Comparison of ENCODE assay signal across 19 cellular contexts in genomic region chr17:56309897-56310296, GRCh38.
DNase-seq lines count a peak whose midpoint lies in the region; ATAC-seq, FAIRE-seq and TF ChIP-seq lines count a peak whose summit lies in the region.
"Had no signal": no experiment of that assay in that cellular context is flagged by ENCODE, and none has a peak within 500 bp of the region (broad histone marks: within the 10 kb centered on the region; RNA-seq: fewer than 3 reads in every experiment).

No MANE protein-coding gene starts in this region.

- H3K9ac ChIP-seq in DND-41 (ENCODE audit: low read depth, low read length) (no peak overlapping the region), astrocyte (ENCODE audit: low read length) (no peak overlapping the region)

- H4K20me1 ChIP-seq in DND-41 (ENCODE audit: insufficient read depth, low read length), result no peaks in the 10 kb centered on the region
- H4K20me1 ChIP-seq in astrocyte (ENCODE audit: insufficient read depth, low read length), result no peaks in the 10 kb centered on the region

- H3K4me1 ChIP-seq in DND-41 (ENCODE audit: insufficient read depth, low read length) (peaks cover 45% of the 10 kb centered on the region), astrocyte (ENCODE audit: insufficient read depth, low read length) (no peaks in the 10 kb centered on the region)

- no peak overlapping the region for H3K4me2 ChIP-seq in DND-41 (ENCODE audit: insufficient read depth, low read length)
- H3K4me2 ChIP-seq in astrocyte (ENCODE audit: low read length), result no peak overlapping the region
- H3K4me2 ChIP-seq: PC-9 had no signal

- H3K4me3 ChIP-seq in DND-41 (ENCODE audit: low read depth in 1 of 2, low read length in 2 of 2) (no peak overlapping the region), astrocyte (ENCODE audit: insufficient read depth, low read depth, low read length) (no peak overlapping the region), fibroblast of villous mesenchyme (ENCODE audit: low read depth, low read length) (no peak overlapping the region)
- H3K4me3 ChIP-seq: PC-9 had no signal

- TF ChIP-seq CTCF in DND-41 (IDR thresholded peaks at IDR 0.05; ENCODE audit: borderline replicate concordance, extremely low read depth, low read length, poor library complexity, severe bottlenecking), result no peak
- TF ChIP-seq CTCF in astrocyte (IDR thresholded peaks at IDR 0.05; ENCODE audit: insufficient read depth, low read depth, low read length), result no peak
- no peak for TF ChIP-seq CTCF in fibroblast of villous mesenchyme (IDR thresholded peaks at IDR 0.05; ENCODE audit: insufficient read depth, low read depth, low read length)

- H3K36me3 ChIP-seq in DND-41 (ENCODE audit: insufficient read depth, low read length) (no peaks in the 10 kb centered on the region), astrocyte (ENCODE audit: insufficient read depth, low read length) (no peaks in the 10 kb centered on the region)

- peaks cover under 1% of the 10 kb centered on the region for H3K4me1 Mint-ChIP-seq in astrocyte (ENCODE audit: low read depth, unreplicated experiment)
- no peaks in the 10 kb centered on the region for H3K4me1 Mint-ChIP-seq in effector memory CD8-positive, alpha-beta T cell (ENCODE audit: low read depth in 2 of 2)
- H3K4me1 Mint-ChIP-seq: T-cell had no signal

- H2AFZ ChIP-seq in DND-41 (ENCODE audit: low read depth, low read length) (no peak overlapping the region), astrocyte (ENCODE audit: low read depth, low read length) (no peak overlapping the region)
- H2AFZ ChIP-seq: PC-9 had no signal

- H3K79me2 ChIP-seq in DND-41 (ENCODE audit: insufficient read depth, low read length) (no peaks in the 10 kb centered on the region), astrocyte (ENCODE audit: insufficient read depth, low read length) (no peaks in the 10 kb centered on the region)

- no peaks in the 10 kb centered on the region for H3K27me3 Mint-ChIP-seq in astrocyte (ENCODE audit: low read depth, unreplicated experiment)
- H3K27me3 Mint-ChIP-seq in effector memory CD8-positive, alpha-beta T cell, result peaks cover 7 to 15% of the 10 kb centered on the region in 2 donors

- no peak overlapping the region for H3K4me3 Mint-ChIP-seq in astrocyte (ENCODE audit: unreplicated experiment)
- H3K4me3 Mint-ChIP-seq in effector memory CD8-positive, alpha-beta T cell, result no peak overlapping the region
- H3K4me3 Mint-ChIP-seq: T-cell had no signal

- H3K27ac ChIP-seq in DND-41 (ENCODE audit: low read length) (peak overlapping the region; percentile 43), astrocyte (ENCODE audit: low read depth, low read length) (no peak overlapping the region)
- H3K27ac ChIP-seq: C4-2B, PC-9 had no signal

- peaks cover 2% of the 10 kb centered on the region for H3K9me3 Mint-ChIP-seq in astrocyte (ENCODE audit: unreplicated experiment)
- H3K9me3 Mint-ChIP-seq in effector memory CD8-positive, alpha-beta T cell, result no peaks in the 10 kb centered on the region

- H3K36me3 Mint-ChIP-seq in astrocyte (ENCODE audit: low read depth, unreplicated experiment), result no peaks in the 10 kb centered on the region
- H3K36me3 Mint-ChIP-seq in effector memory CD8-positive, alpha-beta T cell (ENCODE audit: insufficient read depth), result no peaks in the 10 kb centered on the region
- H3K36me3 Mint-ChIP-seq: T-cell had no signal

- no peak overlapping the region for H3K27ac Mint-ChIP-seq in astrocyte (ENCODE audit: unreplicated experiment)
- H3K27ac Mint-ChIP-seq in effector memory CD8-positive, alpha-beta T cell, result no peak overlapping the region
- H3K27ac Mint-ChIP-seq: T-cell had no signal

- H3K9me3 ChIP-seq in DND-41 (ENCODE audit: insufficient read depth, low read length, severe bottlenecking), result peaks cover 7% of the 10 kb centered on the region
- no peaks in the 10 kb centered on the region for H3K9me3 ChIP-seq in astrocyte (ENCODE audit: insufficient read depth, low read depth, low read length)

- no peaks in the 10 kb centered on the region for H3K27me3 ChIP-seq in DND-41 (ENCODE audit: insufficient read depth, low read length, poor library complexity)
- H3K27me3 ChIP-seq in astrocyte (ENCODE audit: insufficient read depth, low read length), result no peaks in the 10 kb centered on the region

- no peak for ATAC-seq in DND-41 (ENCODE audit: insufficient read depth, low read depth)
- no peak for ATAC-seq in effector memory CD8-positive, alpha-beta T cell (replicated peaks)
- ATAC-seq: Right ventricle myocardium inferior, T-cell had no signal

- DNase-seq in DND-41 (no peak), RKO (ENCODE audit: low spot score) (peak; percentile 45), astrocyte (ENCODE audit: low read depth) (peak; percentile 70), fibroblast of villous mesenchyme (ENCODE audit: low read depth) (peak; percentile 4), NCI-H2196 treated with DMSO at 0.1 percent for 48 hours (lab: John Stamatoyannopoulos, UW; ENCODE audit: unreplicated experiment) (no peak), NCI-H2227 treated with DMSO at 0.1 percent for 48 hours (lab: John Stamatoyannopoulos, UW) (no peak), 8988T (no peak)
- no peak for DNase-seq in effector memory CD8-positive, alpha-beta T cell
- DNase-seq: ACHN, DMS79, Karpas-422, MM.1S, NCI-H1105 treated with DMSO at 0.1 percent for 48 hours, NCI-H1694 treated with DMSO at 0.1 percent for 48 hours, NCI-H524 treated with DMSO at 0.1 percent for 48 hours, PC-9, T-cell had no signal

- FAIRE-seq in astrocyte (lab: Jason Lieb, UNC), result no peak

Comparison
In these comparisons a context has a peak if more than half of its experiments do, and no peak if none do; other contexts are left out.
1. DNase-seq: peak in RKO (single experiment), astrocyte (single experiment) and fibroblast of villous mesenchyme (single experiment); none in DND-41 (single experiment), effector memory CD8-positive, alpha-beta T cell (0 of 3), NCI-H2196 treated with DMSO at 0.1 percent for 48 hours (single experiment), NCI-H2227 treated with DMSO at 0.1 percent for 48 hours (single experiment) and 8988T (single experiment).